19 cellular contexts compared by ENCODE assay signal in the genomic region with DNA sequence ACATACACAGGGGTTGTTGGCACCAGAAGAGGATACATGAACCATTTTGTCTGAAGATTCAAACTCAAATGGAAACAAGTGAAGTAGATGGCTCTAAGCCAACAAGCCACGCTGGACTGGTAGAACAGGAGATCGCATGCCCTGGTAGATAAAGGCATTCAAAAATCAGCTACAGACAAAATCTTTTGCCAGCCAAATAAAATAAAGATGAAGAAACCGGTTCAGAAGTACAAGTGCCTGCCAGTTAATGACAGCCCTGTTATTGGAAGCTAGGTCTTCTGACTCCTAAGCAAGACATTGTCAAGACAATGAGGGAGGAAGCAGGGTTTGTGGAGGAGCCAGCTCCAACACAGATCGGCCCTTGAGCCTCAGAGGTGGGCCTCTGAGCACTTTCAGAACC.
"Had no signal": no experiment of that assay in that cellular context is flagged by ENCODE, and none has a peak within 500 bp of the region (broad histone marks: within the 10 kb centered on the region; RNA-seq: fewer than 3 reads in every experiment).

No MANE protein-coding gene starts in this region.

- H3K79me2 ChIP-seq: parathyroid adenoma had no signal

- H3K27me3 ChIP-seq: gastroesophageal sphincter, heart right ventricle, neutrophil, transverse colon had no signal

- DNase-seq: activated CD4-positive, alpha-beta memory T cell treated with anti-CD3 and anti-CD28 coated beads, Interleukin-2, amount 10 ng/mL, durations not matched to agents 7 days and 5 days; activated CD4-positive, alpha-beta T cell treated with anti-CD3 and anti-CD28 coated beads for 4 hours; activated effector memory CD4-positive, alpha-beta T cell treated with anti-CD3 and anti-CD28 coated beads, Interleukin-2, amount 50 U/mL, for 16 hours; activated T-cell treated with anti-CD3 and anti-CD28 coated beads, Interleukin-2, amount 50 U/mL, for 48 hours; heart right ventricle; left colon; naive B cell; small intestine; stimulated activated CD4-positive, alpha-beta T cell treated with anti-CD3 and anti-CD28 coated beads, Interleukin-4, amount 100 ng/mL, for 4 hours; stimulated activated CD8-positive, alpha-beta memory T cell treated with anti-CD3 and anti-CD28 coated beads, Interleukin-4, amount 100 ng/mL, for 48 hours; stimulated activated naive CD4-positive, alpha-beta T cell treated with Interleukin-2 at 50 U/mL for 16 hours; substantia nigra; transverse colon had no signal

- H3K4me1 ChIP-seq: gastroesophageal sphincter, parathyroid adenoma, transverse colon had no signal

- H3K4me3 Mint-ChIP-seq: activated CD4-positive, alpha-beta memory T cell treated with anti-CD3 and anti-CD28 coated beads, Interleukin-2, amount 10 ng/mL, durations not matched to agents 7 days and 5 days; T-helper 1 cell treated with Interleukin-12 subunit alpha and Interleukin-12 subunit beta and Interleukin-4 antibody, amounts not matched to agents 30 μg/mL and 1 μg/mL, for 36 hours had no signal

- H3K36me3 Mint-ChIP-seq: activated naive CD4-positive, alpha-beta T cell treated with anti-CD3 and anti-CD28 coated beads, Interleukin-2, amount 50 U/mL, for 72 hours; naive B cell had no signal

- H3K9me3 ChIP-seq: gastroesophageal sphincter, heart right ventricle, neutrophil, transverse colon had no signal

- H3K27ac ChIP-seq: gastroesophageal sphincter, heart right ventricle, neutrophil, parathyroid adenoma, transverse colon had no signal

- H3K4me3 ChIP-seq: gastroesophageal sphincter, heart right ventricle, lung, transverse colon had no signal

- H3K36me3 ChIP-seq: gastroesophageal sphincter, heart right ventricle, neutrophil, transverse colon had no signal

- ATAC-seq: activated naive CD4-positive, alpha-beta T cell treated with anti-CD3 and anti-CD28 coated beads, Interleukin-2, amount 50 U/mL, for 72 hours; gastroesophageal sphincter; heart right ventricle; left colon had no signal

- H3K27ac Mint-ChIP-seq: activated CD4-positive, alpha-beta memory T cell treated with anti-CD3 and anti-CD28 coated beads, Interleukin-2, amount 10 ng/mL, durations not matched to agents 7 days and 5 days; activated naive CD4-positive, alpha-beta T cell treated with anti-CD3 and anti-CD28 coated beads, Interleukin-2, amount 50 U/mL, for 72 hours; T-helper 1 cell treated with Interleukin-12 subunit alpha and Interleukin-12 subunit beta and Interleukin-4 antibody, amounts not matched to agents 30 μg/mL and 1 μg/mL, for 36 hours had no signal

- H3K9ac ChIP-seq: parathyroid adenoma had no signal

- H3K9me3 Mint-ChIP-seq: activated CD4-positive, alpha-beta memory T cell treated with anti-CD3 and anti-CD28 coated beads, Interleukin-2, amount 10 ng/mL, durations not matched to agents 7 days and 5 days; naive B cell; T-helper 1 cell treated with Interleukin-12 subunit alpha and Interleukin-12 subunit beta and Interleukin-4 antibody, amounts not matched to agents 30 μg/mL and 1 μg/mL, for 36 hours had no signal

- H2AFZ ChIP-seq: parathyroid adenoma had no signal

- H3K27me3 Mint-ChIP-seq: activated CD4-positive, alpha-beta memory T cell treated with anti-CD3 and anti-CD28 coated beads, Interleukin-2, amount 10 ng/mL, durations not matched to agents 7 days and 5 days; naive B cell had no signal
